In the genomic region with DNA sequence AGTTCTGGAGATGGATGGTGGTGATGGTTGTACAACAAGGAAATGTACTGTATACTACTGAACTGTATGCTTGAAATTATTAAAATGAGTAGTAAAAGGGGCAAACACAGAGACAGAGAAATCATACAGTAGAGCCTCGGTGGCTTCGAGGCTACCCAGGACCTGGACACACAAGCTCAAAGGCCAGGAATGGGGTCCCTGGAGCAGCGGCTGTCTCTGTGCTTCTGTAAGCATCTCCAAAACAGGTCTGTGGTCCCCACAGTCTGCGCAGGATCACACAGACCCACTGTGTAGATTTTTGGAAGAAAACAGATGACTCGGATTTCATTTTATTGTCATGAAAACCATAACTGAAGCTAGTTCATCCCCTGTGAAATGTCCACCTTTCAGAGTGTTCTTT, we compare ENCODE assay signal across 10 cellular contexts. TPM values are rescaled to one million over a fixed set of nuclear protein-coding genes. Genes with fewer than 3 reads are reported as not detected.
"Had no signal": no experiment of that assay in that cellular context is flagged by ENCODE, and none has a peak within 500 bp of the region (broad histone marks: within the 10 kb centered on the region; RNA-seq: fewer than 3 reads in every experiment).

No MANE protein-coding gene starts in this region.

- H3K27ac ChIP-seq: GM23248, HL-60 had no signal

- H3K4me3 ChIP-seq: GM23248, HAP-1 had no signal

- H2AFZ ChIP-seq: GM23248 had no signal

- DNase-seq: GM23248, GOT3, H7, HFFc6, IMR-90 had no signal

- ATAC-seq: HCT116 had no signal

- H3K27ac Mint-ChIP-seq: HFFc6 had no signal

- H3K4me3 Mint-ChIP-seq: HFFc6 had no signal

- H3K36me3 ChIP-seq: HAP-1 had no signal

- H3K9me3 Mint-ChIP-seq: HFFc6 had no signal

- H3K9me3 ChIP-seq: HAP-1 had no signal

- H3K9ac ChIP-seq: GM23248 had no signal

RNA-seq across cellular contexts. Expression of a gene that starts 39.7 kb away (rescaled TPM):
- total RNA-seq: GM23248, H4, H7, HFFc6, HT1080, IMR-90 had no signal
- polyA plus RNA-seq: GM23248, IMR-90 had no signal
